In genomic region chr12:70267550-70267949, GRCh38 we compare ENCODE assay signal across 12 cellular contexts. TPM values are rescaled to one million over a fixed set of nuclear protein-coding genes. Genes with fewer than 3 reads are reported as not detected.
DNase-seq lines count a peak whose midpoint lies in the region; ATAC-seq and TF ChIP-seq lines count a peak whose summit lies in the region.
"Had no signal": no experiment of that assay in that cellular context is flagged by ENCODE, and none has a peak within 500 bp of the region (broad histone marks: within the 10 kb centered on the region; RNA-seq: fewer than 3 reads in every experiment).

No MANE protein-coding gene starts in this region.

- TF ChIP-seq CTCF in stomach (IDR thresholded peaks at IDR 0.05), result no peak

- ATAC-seq in stimulated activated naive CD8-positive, alpha-beta T cell treated with anti-CD3 and anti-CD28 coated beads, Interleukin-15, Interleukin-2, amounts not matched to agents 100 U/mL and 50 U/mL, for 24 hours, result peak; percentile 71
- ATAC-seq: upper lobe of right lung had no signal

- H3K4me1 ChIP-seq in stomach, result peaks cover 16 to 72% (median 48%) of the 10 kb centered on the region in 4 donors

- H3K36me3 ChIP-seq in stomach, result no peaks in the 10 kb centered on the region
- H3K36me3 ChIP-seq: upper lobe of right lung had no signal

- no peaks in the 10 kb centered on the region for H3K27me3 Mint-ChIP-seq in activated naive CD4-positive, alpha-beta T cell treated with anti-CD3 and anti-CD28 coated beads, Interleukin-2, amount 50 U/mL, for 24 hours

- intact Hi-C loops in stomach (cut with DNase I; ENCODE audit: low total_unique reads), result no loop called here

- H3K27ac ChIP-seq in stomach, result no peak overlapping the region
- H3K27ac ChIP-seq: BLaER1 treated with 17β-estradiol and CSF1 and Interleukin-3, amounts not matched to agents 10 nM and 100 nM; upper lobe of right lung had no signal

- peaks cover 8% of the 10 kb centered on the region for H3K9me3 Mint-ChIP-seq in activated naive CD4-positive, alpha-beta T cell treated with anti-CD3 and anti-CD28 coated beads, Interleukin-2, amount 50 U/mL, for 24 hours

- no peak for TF ChIP-seq EP300 in stomach (IDR thresholded peaks at IDR 0.05)

- no peak for TF ChIP-seq POLR2A in stomach (IDR thresholded peaks at IDR 0.05)

- peaks cover 93% of the 10 kb centered on the region for H3K4me1 Mint-ChIP-seq in activated naive CD4-positive, alpha-beta T cell treated with anti-CD3 and anti-CD28 coated beads, Interleukin-2, amount 50 U/mL, for 24 hours

- H3K36me3 Mint-ChIP-seq in activated naive CD4-positive, alpha-beta T cell treated with anti-CD3 and anti-CD28 coated beads, Interleukin-2, amount 50 U/mL, for 24 hours, result peaks cover 24% of the 10 kb centered on the region

- peak overlapping the region; percentile 48 for H3K27ac Mint-ChIP-seq in activated naive CD4-positive, alpha-beta T cell treated with anti-CD3 and anti-CD28 coated beads, Interleukin-2, amount 50 U/mL, for 24 hours
- H3K27ac Mint-ChIP-seq: endodermal cell had no signal

- H3K27me3 ChIP-seq in stomach, result no peaks in the 10 kb centered on the region
- H3K27me3 ChIP-seq: BLaER1 treated with 17β-estradiol and CSF1 and Interleukin-3, amounts not matched to agents 10 nM and 100 nM; upper lobe of right lung had no signal

- peak overlapping the region; percentile 43 for H3K4me3 Mint-ChIP-seq in activated naive CD4-positive, alpha-beta T cell treated with anti-CD3 and anti-CD28 coated beads, Interleukin-2, amount 50 U/mL, for 24 hours
- H3K4me3 Mint-ChIP-seq: endodermal cell had no signal

- H3K9me3 ChIP-seq in stomach, result no peaks in the 10 kb centered on the region
- H3K9me3 ChIP-seq: upper lobe of right lung had no signal

- H3K4me3 ChIP-seq in stomach, result no peak overlapping the region
- H3K4me3 ChIP-seq: BLaER1 treated with 17β-estradiol and CSF1 and Interleukin-3, amounts not matched to agents 10 nM and 100 nM; upper lobe of right lung had no signal

- no peak for DNase-seq in activated naive CD4-positive, alpha-beta T cell treated with anti-CD3 and anti-CD28 coated beads, Interleukin-2, amount 50 U/mL, for 16 hours
- DNase-seq in NCI-H69 (lab: John Stamatoyannopoulos, UW) (peak; percentile 30), dermis microvascular lymphatic vessel endothelial cell (ENCODE audit: low read depth in 2 of 2) (peak; percentile 7 to 44), stomach (no peak), COLO829 (ENCODE audit: low spot score) (no peak)
- no peak for DNase-seq in stimulated activated naive CD8-positive, alpha-beta T cell treated with anti-CD3 and anti-CD28 coated beads, Interleukin-15, Interleukin-2, amounts not matched to agents 100 U/mL and 50 U/mL, for 24 hours
- DNase-seq in activated CD8-positive, alpha-beta memory T cell treated with anti-CD3 and anti-CD28 coated beads, Interleukin-2, amount 50 U/mL, for 4 hours, result no peak
- DNase-seq: endodermal cell, NCI-H524 treated with DMSO at 0.1 percent for 48 hours, upper lobe of right lung had no signal

- 65 to 87% (median 83%) methylated on average over 1 of the region's 1 CpG for WGBS in stomach, 5 donors

RNA-seq across cellular contexts. Expression of gene CNOT2, which starts 24.3 kb away (rescaled TPM):
- 81.9 and 112 TPM in 2 replicates for total RNA-seq in dermis microvascular lymphatic vessel endothelial cell
- 100 to 1,000 TPM in 3 of 5 donors, 10 to 100 TPM in 2; 18.0 to 237 (median 103) TPM for total RNA-seq in stomach
- polyA plus RNA-seq in stomach, result 10 to 100 TPM; 22.4 to 31.3 (median 25.2) TPM

Comparison
In these comparisons a context has a peak if more than half of its experiments do, and no peak if none do; other contexts are left out.
1. DNase-seq: peak in NCI-H69 (single experiment) and dermis microvascular lymphatic vessel endothelial cell (2 of 2); none in activated naive CD4-positive, alpha-beta T cell treated with anti-CD3 and anti-CD28 coated beads, Interleukin-2, amount 50 U/mL, for 16 hours (single experiment), stimulated activated naive CD8-positive, alpha-beta T cell treated with anti-CD3 and anti-CD28 coated beads, Interleukin-15, Interleukin-2, amounts not matched to agents 100 U/mL and 50 U/mL, for 24 hours (single experiment), activated CD8-positive, alpha-beta memory T cell treated with anti-CD3 and anti-CD28 coated beads, Interleukin-2, amount 50 U/mL, for 4 hours (single experiment), stomach (single experiment) and COLO829 (single experiment).